In the genomic region with DNA sequence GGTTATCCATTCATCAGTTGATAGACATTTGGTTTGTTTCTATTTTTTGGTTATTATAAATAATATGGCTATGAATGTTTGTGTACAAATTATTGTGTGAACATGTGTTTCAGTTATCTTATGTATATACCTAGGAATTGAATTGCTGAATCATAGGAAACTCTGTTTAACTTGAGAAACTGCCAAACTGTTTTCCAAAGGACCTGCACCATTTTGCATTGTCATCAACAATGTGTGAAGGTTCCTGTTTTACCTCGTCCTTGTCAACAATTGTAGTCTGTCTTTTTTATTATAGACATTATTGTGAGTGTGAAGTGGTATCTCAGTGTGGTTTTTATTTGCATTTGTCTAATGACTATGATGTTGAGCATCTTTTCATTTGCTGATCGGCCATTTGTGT, we compare ENCODE assay signal across 21 cellular contexts.
"Had no signal": no experiment of that assay in that cellular context is flagged by ENCODE, and none has a peak within 500 bp of the region (broad histone marks: within the 10 kb centered on the region; RNA-seq: fewer than 3 reads in every experiment).

No MANE protein-coding gene starts in this region.

- H3K9me3 ChIP-seq: gastrocnemius medialis, thyroid gland had no signal

- H3K27ac ChIP-seq: body of pancreas, coronary artery, gastrocnemius medialis, thyroid gland had no signal

- ATAC-seq: activated CD8-positive, alpha-beta T cell treated with anti-CD3 and anti-CD28 coated beads for 36 hours; body of pancreas; esophagus mucosa; gastrocnemius medialis; left lobe of liver had no signal

- FAIRE-seq: endometrium, keratinocyte, urothelium cell line had no signal

- DNase-seq: activated B cell treated with CpG ODN at 0.5 μM for 24 hours; activated CD4-positive, alpha-beta T cell treated with anti-CD3 and anti-CD28 coated beads for 48 hours; activated CD8-positive, alpha-beta T cell treated with anti-CD3 and anti-CD28 coated beads for 36 hours; activated naive CD4-positive, alpha-beta T cell treated with anti-CD3 and anti-CD28 coated beads for 36 hours; activated T-cell treated with anti-CD3 and anti-CD28 coated beads, Interleukin-2, amount 50 U/mL, for 24 hours; body of pancreas; gastrocnemius medialis; head of caudate nucleus; midbrain; occipital lobe; posterior cingulate gyrus; stimulated activated CD8-positive, alpha-beta memory T cell treated with anti-CD3 and anti-CD28 coated beads, Interleukin-4, amount 100 ng/mL, for 48 hours; stimulated activated naive CD4-positive, alpha-beta T cell; thyroid gland had no signal

- H3K4me1 ChIP-seq: body of pancreas, gastrocnemius medialis, thyroid gland had no signal

- H3K4me3 ChIP-seq: body of pancreas, coronary artery, gastrocnemius medialis, lung, thyroid gland had no signal
